Comparison of ENCODE assay signal across 19 cellular contexts in genomic region chr6:127921982-127922381, GRCh38. TPM values are rescaled to one million over a fixed set of nuclear protein-coding genes. Genes with fewer than 3 reads are reported as not detected.
DNase-seq lines count a peak whose midpoint lies in the region; ATAC-seq and TF ChIP-seq lines count a peak whose summit lies in the region.
"Had no signal": no experiment of that assay in that cellular context is flagged by ENCODE, and none has a peak within 500 bp of the region (broad histone marks: within the 10 kb centered on the region; RNA-seq: fewer than 3 reads in every experiment).

No MANE protein-coding gene starts in this region.

- peaks cover 39% of the 10 kb centered on the region for H3K36me3 Mint-ChIP-seq in activated CD8-positive, alpha-beta memory T cell treated with anti-CD3 and anti-CD28 coated beads, Interleukin-2, amount 10 ng/mL, durations not matched to agents 7 days and 5 days
- H3K36me3 Mint-ChIP-seq in CD8-positive, alpha-beta T cell, result peaks cover 8% of the 10 kb centered on the region
- no peaks in the 10 kb centered on the region for H3K36me3 Mint-ChIP-seq in activated CD4-positive, alpha-beta memory T cell treated with anti-CD3 and anti-CD28 coated beads for 36 hours
- peaks cover 7% of the 10 kb centered on the region for H3K36me3 Mint-ChIP-seq in central memory CD8-positive, alpha-beta T cell (ENCODE audit: insufficient read depth)
- no peaks in the 10 kb centered on the region for H3K36me3 Mint-ChIP-seq in neural progenitor cell

- no peak overlapping the region for H3K27ac ChIP-seq in CD8-positive, alpha-beta T cell (ENCODE audit: low read depth, low read length)
- H3K27ac ChIP-seq in neural progenitor cell (no peak overlapping the region), heart right ventricle (no peak overlapping the region)
- H3K27ac ChIP-seq: A549, C4-2B, GM23248 had no signal

- H3K36me3 ChIP-seq in CD8-positive, alpha-beta T cell (ENCODE audit: insufficient read depth, low read length), result no peaks in the 10 kb centered on the region
- no peaks in the 10 kb centered on the region for H3K36me3 ChIP-seq in neural progenitor cell
- no peaks in the 10 kb centered on the region for H3K36me3 ChIP-seq in heart right ventricle

- intact Hi-C loops in CD8-positive, alpha-beta T cell (cut with DNase I, micrococcal nuclease), result loop anchor here in 1 of 2 experiments (2.0 to 5.0 kb wide), 2 partner anchors 13 to 65 kb away; no protein-coding TSS in a partner anchor
- intact Hi-C loops in activated CD4-positive, alpha-beta memory T cell treated with anti-CD3 and anti-CD28 coated beads for 36 hours (cut with micrococcal nuclease), result no loop called here
- intact Hi-C loops in heart right ventricle (cut with DNase I), result no loop called here

- H3K4me2 ChIP-seq in neural progenitor cell, result no peak overlapping the region
- H3K4me2 ChIP-seq: A549 had no signal

- H3F3A ChIP-seq in neural progenitor cell (ENCODE audit: low read depth), result no peaks in the 10 kb centered on the region

- POLR2A ChIA-PET in CD8-positive, alpha-beta T cell (lab: Charles Lee), result interaction anchor here (0.6 kb wide), 1 partner anchor 12 kb away, joined by 4 read pairs; no protein-coding TSS in a partner anchor
- POLR2A ChIA-PET in activated CD4-positive, alpha-beta memory T cell treated with anti-CD3 and anti-CD28 coated beads for 36 hours (lab: Charles Lee), result interaction anchor here (1.0 kb wide), 1 partner anchor 12 kb away, joined by 3 read pairs; no protein-coding TSS in a partner anchor

- H2AFZ ChIP-seq in neural progenitor cell (replicated peaks), result no peak overlapping the region
- H2AFZ ChIP-seq: GM23248 had no signal

- WGBS in heart right ventricle, 2 donors, result 92% methylated on average over 6 of the region's 6 CpGs

- H4K20me1 ChIP-seq in neural progenitor cell (ENCODE audit: low read depth), result no peaks in the 10 kb centered on the region

- peak overlapping the region; percentile 50 for H3K4me3 Mint-ChIP-seq in activated CD8-positive, alpha-beta memory T cell treated with anti-CD3 and anti-CD28 coated beads, Interleukin-2, amount 10 ng/mL, durations not matched to agents 7 days and 5 days
- peak overlapping the region; percentile 66 for H3K4me3 Mint-ChIP-seq in CD8-positive, alpha-beta T cell
- peak overlapping the region; percentile 45 for H3K4me3 Mint-ChIP-seq in activated CD4-positive, alpha-beta memory T cell treated with anti-CD3 and anti-CD28 coated beads for 36 hours
- H3K4me3 Mint-ChIP-seq in central memory CD8-positive, alpha-beta T cell, result peak overlapping the region; percentile 54
- no peak overlapping the region for H3K4me3 Mint-ChIP-seq in neural progenitor cell

- no peak overlapping the region for H3K4me3 ChIP-seq in CD8-positive, alpha-beta T cell (ENCODE audit: low read depth, low read length)
- H3K4me3 ChIP-seq in neural progenitor cell (no peak overlapping the region), heart right ventricle (no peak overlapping the region)
- H3K4me3 ChIP-seq: A549, GM23248 had no signal

- H3K4me1 ChIP-seq in CD8-positive, alpha-beta T cell (ENCODE audit: insufficient read depth, low read length), result peaks cover 64% of the 10 kb centered on the region
- H3K4me1 ChIP-seq in neural progenitor cell, result no peaks in the 10 kb centered on the region
- no peaks in the 10 kb centered on the region for H3K4me1 ChIP-seq in heart right ventricle
- H3K4me1 ChIP-seq: A549 had no signal

- H3K9ac ChIP-seq in neural progenitor cell, result no peak overlapping the region
- H3K9ac ChIP-seq: GM23248 had no signal

- no peaks in the 10 kb centered on the region for H3K9me3 ChIP-seq in CD8-positive, alpha-beta T cell (ENCODE audit: low read length)
- H3K9me3 ChIP-seq in neural progenitor cell (ENCODE audit: low read depth) (no peaks in the 10 kb centered on the region), heart right ventricle (peaks cover 0 to 19% (median 6%) of the 10 kb centered on the region in 11 donors)
- H3K9me3 ChIP-seq: A549 had no signal

- peaks cover 74% of the 10 kb centered on the region for H3K4me1 Mint-ChIP-seq in activated CD8-positive, alpha-beta memory T cell treated with anti-CD3 and anti-CD28 coated beads, Interleukin-2, amount 10 ng/mL, durations not matched to agents 7 days and 5 days
- H3K4me1 Mint-ChIP-seq in CD8-positive, alpha-beta T cell (ENCODE audit: low read depth), result peaks cover 72% of the 10 kb centered on the region
- peaks cover 78% of the 10 kb centered on the region for H3K4me1 Mint-ChIP-seq in activated CD4-positive, alpha-beta memory T cell treated with anti-CD3 and anti-CD28 coated beads for 36 hours (ENCODE audit: low read depth)
- peaks cover 58% of the 10 kb centered on the region for H3K4me1 Mint-ChIP-seq in central memory CD8-positive, alpha-beta T cell
- no peaks in the 10 kb centered on the region for H3K4me1 Mint-ChIP-seq in neural progenitor cell

- DNase-seq in activated CD8-positive, alpha-beta memory T cell treated with anti-CD3 and anti-CD28 coated beads, Interleukin-2, amount 10 ng/mL, durations not matched to agents 7 days and 5 days, result no peak
- no peak for DNase-seq in activated CD8-positive, alpha-beta memory T cell treated with anti-CD3 and anti-CD28 coated beads, Interleukin-2, amount 50 U/mL, for 48 hours
- DNase-seq in CD8-positive, alpha-beta T cell, result no peak
- DNase-seq in activated CD4-positive, alpha-beta memory T cell treated with anti-CD3 and anti-CD28 coated beads for 36 hours, result no peak
- no peak for DNase-seq in central memory CD8-positive, alpha-beta T cell (ENCODE audit: low spot score in 2 of 2)
- DNase-seq in neural progenitor cell (ENCODE audit: low spot score), result no peak
- no peak for DNase-seq in heart right ventricle
- no peak for DNase-seq in UCSD-AML1 (lab: John Stamatoyannopoulos, UW; ENCODE audit: unreplicated experiment)
- DNase-seq: DMS79, GM23248, NCI-H1048, NCI-H146, NCI-H2081 treated with DMSO at 0.1 percent for 48 hours, NCI-H2227 treated with DMSO at 0.1 percent for 48 hours, NCI-H524 treated with DMSO at 0.1 percent for 48 hours had no signal

- H3K9me3 Mint-ChIP-seq in activated CD8-positive, alpha-beta memory T cell treated with anti-CD3 and anti-CD28 coated beads, Interleukin-2, amount 10 ng/mL, durations not matched to agents 7 days and 5 days (ENCODE audit: low read depth), result peaks cover 15% of the 10 kb centered on the region
- H3K9me3 Mint-ChIP-seq in CD8-positive, alpha-beta T cell, result peaks cover 4% of the 10 kb centered on the region
- H3K9me3 Mint-ChIP-seq in activated CD4-positive, alpha-beta memory T cell treated with anti-CD3 and anti-CD28 coated beads for 36 hours, result peaks cover 3% of the 10 kb centered on the region
- no peaks in the 10 kb centered on the region for H3K9me3 Mint-ChIP-seq in central memory CD8-positive, alpha-beta T cell
- peaks cover 5% of the 10 kb centered on the region for H3K9me3 Mint-ChIP-seq in neural progenitor cell

- no peak for ATAC-seq in activated CD8-positive, alpha-beta memory T cell treated with anti-CD3 and anti-CD28 coated beads, Interleukin-2, amount 10 ng/mL, durations not matched to agents 7 days and 5 days
- no peak for ATAC-seq in CD8-positive, alpha-beta T cell
- ATAC-seq in central memory CD8-positive, alpha-beta T cell (replicated peaks; ENCODE audit: extremely low read depth, poor library complexity, severe bottlenecking), result no peak
- no peak for ATAC-seq in heart right ventricle
- ATAC-seq: A549 had no signal

- H3K27me3 ChIP-seq in CD8-positive, alpha-beta T cell (ENCODE audit: insufficient read depth, low read length), result no peaks in the 10 kb centered on the region
- H3K27me3 ChIP-seq in neural progenitor cell, result no peaks in the 10 kb centered on the region
- H3K27me3 ChIP-seq in heart right ventricle, result peaks cover 0 to 5% (median 0%) of the 10 kb centered on the region in 7 donors

- CTCF ChIA-PET in activated CD8-positive, alpha-beta memory T cell treated with anti-CD3 and anti-CD28 coated beads, Interleukin-2, amount 10 ng/mL, durations not matched to agents 7 days and 5 days (lab: Charles Lee), result interaction anchor here (1.3 to 1.5 kb wide), 3 partner anchors 11 to 45 kb away, joined by 3 to 4 read pairs (median 3); no protein-coding TSS in a partner anchor
- CTCF ChIA-PET in CD8-positive, alpha-beta T cell (lab: Charles Lee), result interaction anchor here (0.8 to 1.6 kb wide), 3 partner anchors 47 to 178 kb away, joined by 3 to 5 read pairs (median 3); no protein-coding TSS in a partner anchor
- CTCF ChIA-PET in activated CD4-positive, alpha-beta memory T cell treated with anti-CD3 and anti-CD28 coated beads for 36 hours (lab: Charles Lee), result no interaction called here

- H3K79me2 ChIP-seq in neural progenitor cell (ENCODE audit: low read depth), result no peaks in the 10 kb centered on the region

- no peaks in the 10 kb centered on the region for H3K27me3 Mint-ChIP-seq in activated CD8-positive, alpha-beta memory T cell treated with anti-CD3 and anti-CD28 coated beads, Interleukin-2, amount 10 ng/mL, durations not matched to agents 7 days and 5 days
- no peaks in the 10 kb centered on the region for H3K27me3 Mint-ChIP-seq in CD8-positive, alpha-beta T cell (ENCODE audit: low read depth)
- no peaks in the 10 kb centered on the region for H3K27me3 Mint-ChIP-seq in activated CD4-positive, alpha-beta memory T cell treated with anti-CD3 and anti-CD28 coated beads for 36 hours
- no peaks in the 10 kb centered on the region for H3K27me3 Mint-ChIP-seq in central memory CD8-positive, alpha-beta T cell
- no peaks in the 10 kb centered on the region for H3K27me3 Mint-ChIP-seq in neural progenitor cell (ENCODE audit: insufficient read depth, low read depth)

- H3K27ac Mint-ChIP-seq in activated CD8-positive, alpha-beta memory T cell treated with anti-CD3 and anti-CD28 coated beads, Interleukin-2, amount 10 ng/mL, durations not matched to agents 7 days and 5 days, result peak overlapping the region; percentile 73
- peak overlapping the region; percentile 84 for H3K27ac Mint-ChIP-seq in CD8-positive, alpha-beta T cell
- H3K27ac Mint-ChIP-seq in activated CD4-positive, alpha-beta memory T cell treated with anti-CD3 and anti-CD28 coated beads for 36 hours, result no peak overlapping the region
- peak overlapping the region; percentile 56 for H3K27ac Mint-ChIP-seq in central memory CD8-positive, alpha-beta T cell (ENCODE audit: low read depth)
- no peak overlapping the region for H3K27ac Mint-ChIP-seq in neural progenitor cell

- no peak for TF ChIP-seq CTCF in CD8-positive, alpha-beta T cell (IDR thresholded peaks at IDR 0.05)
- no peak for TF ChIP-seq CTCF in neural progenitor cell (IDR thresholded peaks at IDR 0.05)
- TF ChIP-seq CTCF in heart right ventricle (IDR thresholded peaks at IDR 0.05), result no peak

RNA-seq across cellular contexts. Expression of gene THEMIS, which starts 21.1 kb away (rescaled TPM):
- total RNA-seq in activated CD8-positive, alpha-beta memory T cell treated with anti-CD3 and anti-CD28 coated beads, Interleukin-2, amount 10 ng/mL, durations not matched to agents 7 days and 5 days, result 100 to 1,000 TPM; 107 to 133 TPM
- 10 to 100 TPM; 26.3 to 29.3 TPM for total RNA-seq in CD8-positive, alpha-beta T cell
- 10 to 100 TPM in 1 of 2 experiments, 1 to 10 TPM in 1; 9.5 to 11.5 TPM for total RNA-seq in activated CD4-positive, alpha-beta memory T cell treated with anti-CD3 and anti-CD28 coated beads for 36 hours
- total RNA-seq in neural progenitor cell (ENCODE audit: low replicate concordance), result not detected in 2 replicates
- total RNA-seq in heart right ventricle, result 1 to 10 TPM in 1 of 10 donors, under 1 TPM in 6, not detected in 3; 0.13 to 2.0 (median 0.15) TPM
- polyA plus RNA-seq in heart right ventricle, result under 1 TPM in 1 of 2 donors, not detected in 1; 0.01 TPM
- total RNA-seq: OCI-LY7, RPMI7951 had no signal
- polyA plus RNA-seq: A549 had no signal

Comparison
In these comparisons a context has a peak if more than half of its experiments do, and no peak if none do; other contexts are left out.
1. H3K27ac Mint-ChIP-seq: peak in activated CD8-positive, alpha-beta memory T cell treated with anti-CD3 and anti-CD28 coated beads, Interleukin-2, amount 10 ng/mL, durations not matched to agents 7 days and 5 days (single experiment), CD8-positive, alpha-beta T cell (single experiment) and central memory CD8-positive, alpha-beta T cell (single experiment); none in activated CD4-positive, alpha-beta memory T cell treated with anti-CD3 and anti-CD28 coated beads for 36 hours (single experiment) and neural progenitor cell (single experiment).